ENCODE assay signal across 14 cellular contexts in the genomic region with DNA sequence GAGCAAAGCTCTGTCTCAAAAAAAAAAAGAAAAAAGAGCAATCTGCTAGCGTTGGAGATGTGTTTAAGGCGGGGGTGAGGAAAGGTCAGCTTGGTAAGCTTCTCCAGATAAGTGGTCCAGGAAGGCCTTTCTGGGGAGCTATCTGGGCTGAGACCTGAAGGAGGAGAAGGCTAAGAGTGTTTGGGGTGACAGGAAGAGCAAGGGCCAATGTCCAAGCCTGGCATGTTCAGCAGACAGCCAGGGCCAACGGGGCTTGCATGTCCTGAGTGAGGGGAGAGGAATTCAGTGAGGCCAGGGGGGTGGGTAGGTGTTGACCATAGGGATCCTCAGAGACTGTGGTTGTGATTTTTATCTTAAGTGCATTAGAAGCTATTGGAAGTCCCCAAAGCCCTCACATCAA.
"Had no signal": no experiment of that assay in that cellular context is flagged by ENCODE, and none has a peak within 500 bp of the region (broad histone marks: within the 10 kb centered on the region; RNA-seq: fewer than 3 reads in every experiment).

No MANE protein-coding gene starts in this region.

- ATAC-seq: activated CD8-positive, alpha-beta memory T cell treated with anti-CD3 and anti-CD28 coated beads, Interleukin-2, amount 10 ng/mL, durations not matched to agents 7 days and 5 days had no signal

- H3K27ac ChIP-seq: esophagus muscularis mucosa, hepatocyte, parathyroid adenoma, SK-N-MC, transverse colon had no signal

- H3K27me3 ChIP-seq: esophagus muscularis mucosa, hepatocyte, transverse colon had no signal

- DNase-seq: activated CD8-positive, alpha-beta memory T cell treated with anti-CD3 and anti-CD28 coated beads, Interleukin-2, amount 10 ng/mL, durations not matched to agents 7 days and 5 days; activated T-cell treated with anti-CD3 and anti-CD28 coated beads, Interleukin-2, amount 50 U/mL, for 48 hours; amniotic stem cell; islet precursor cell; midbrain; Right ventricle myocardium superior; stimulated activated CD4-positive, alpha-beta T cell treated with anti-CD3 and anti-CD28 coated beads, Interleukin-2, amount 100 ng/mL, for 48 hours; stimulated activated naive CD4-positive, alpha-beta T cell; transverse colon had no signal

- H3K4me1 ChIP-seq: esophagus muscularis mucosa, parathyroid adenoma, transverse colon had no signal

- H2AFZ ChIP-seq: hepatocyte, parathyroid adenoma had no signal

- H3K27me3 Mint-ChIP-seq: activated CD8-positive, alpha-beta memory T cell treated with anti-CD3 and anti-CD28 coated beads, Interleukin-2, amount 10 ng/mL, durations not matched to agents 7 days and 5 days had no signal

- H3K9ac ChIP-seq: parathyroid adenoma had no signal

- H3K4me1 Mint-ChIP-seq: activated CD8-positive, alpha-beta memory T cell treated with anti-CD3 and anti-CD28 coated beads, Interleukin-2, amount 10 ng/mL, durations not matched to agents 7 days and 5 days had no signal

- H3K4me3 Mint-ChIP-seq: activated CD8-positive, alpha-beta memory T cell treated with anti-CD3 and anti-CD28 coated beads, Interleukin-2, amount 10 ng/mL, durations not matched to agents 7 days and 5 days had no signal

- H3K79me2 ChIP-seq: hepatocyte, parathyroid adenoma had no signal

- H3K27ac Mint-ChIP-seq: activated CD8-positive, alpha-beta memory T cell treated with anti-CD3 and anti-CD28 coated beads, Interleukin-2, amount 10 ng/mL, durations not matched to agents 7 days and 5 days had no signal

- H3K9me3 ChIP-seq: esophagus muscularis mucosa, transverse colon had no signal

- H3K4me2 ChIP-seq: hepatocyte had no signal

- H3K4me3 ChIP-seq: esophagus muscularis mucosa, hepatocyte, lung, SK-N-MC, transverse colon had no signal
